ENCODE assay signal across 16 cellular contexts in the genomic region with DNA sequence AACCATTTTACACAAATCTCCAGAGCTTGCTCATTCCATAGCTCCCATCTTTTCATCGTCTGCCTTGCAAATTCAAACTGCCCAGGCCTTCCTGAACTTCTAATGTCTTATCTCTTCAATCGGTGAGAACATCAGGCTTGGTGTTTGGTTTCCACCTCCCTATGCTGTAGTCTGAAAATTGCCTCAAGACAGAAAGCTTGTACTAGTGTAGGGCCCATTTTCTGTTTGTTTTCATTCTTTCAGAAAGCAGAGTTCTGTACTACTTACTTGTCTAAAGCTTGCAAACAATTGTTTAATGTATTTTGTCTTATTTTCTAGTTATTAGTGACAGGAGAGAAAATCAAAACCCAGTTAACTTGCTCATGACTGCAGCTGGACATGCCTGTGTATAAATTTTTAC. TPM values are rescaled to one million over a fixed set of nuclear protein-coding genes. Genes with fewer than 3 reads are reported as not detected.
DNase-seq lines count a peak whose midpoint lies in the region; ATAC-seq, FAIRE-seq and TF ChIP-seq lines count a peak whose summit lies in the region.
"Had no signal": no experiment of that assay in that cellular context is flagged by ENCODE, and none has a peak within 500 bp of the region (broad histone marks: within the 10 kb centered on the region; RNA-seq: fewer than 3 reads in every experiment).

No MANE protein-coding gene starts in this region.

- WGBS in mesendoderm (ENCODE audit: extremely low coverage, insufficient coverage, low lambda C conversion rate) = no CpG with 5 or more reads among the region's 2 CpGs

- H2BK5ac ChIP-seq in mesendoderm (ENCODE audit: low read length) = no peak overlapping the region

- H2BK120ac ChIP-seq in mesendoderm (ENCODE audit: low read depth, low read length) = no peak overlapping the region

- H3K56ac ChIP-seq in mesendoderm (ENCODE audit: low read length) = no peak overlapping the region

- intact Hi-C loops in head of caudate nucleus (cut with DNase I) = no loop called here

- H3K4me1 ChIP-seq in mesendoderm (ENCODE audit: control insufficient read depth, low read depth, low read length) = no peaks in the 10 kb centered on the region
- H3K4me1 ChIP-seq: Caco-2 had no signal

- H3K18ac ChIP-seq in mesendoderm (ENCODE audit: low read length) = no peak overlapping the region

- no peaks in the 10 kb centered on the region for H3K36me3 ChIP-seq in mesendoderm (ENCODE audit: control insufficient read depth, insufficient read depth, low read length)
- H3K36me3 ChIP-seq: MG63 had no signal

- peak; percentile 65 for ATAC-seq in SK-N-SH treated with all-trans-retinoic acid at 6 μM for 48 hours
- ATAC-seq: GM23338 had no signal

- H3K79me1 ChIP-seq in mesendoderm (ENCODE audit: low read length) = no peaks in the 10 kb centered on the region

- peak overlapping the region; percentile 60 for H3K27ac ChIP-seq in 22Rv1
- no peak overlapping the region for H3K27ac ChIP-seq in mesendoderm (ENCODE audit: low read depth, low read length)

- H2BK15ac ChIP-seq in mesendoderm (replicated peaks; ENCODE audit: low read depth) = no peak overlapping the region

- H3K4ac ChIP-seq in mesendoderm (ENCODE audit: low read depth, low read length) = no peak overlapping the region

- H4K5ac ChIP-seq in mesendoderm (ENCODE audit: low read length) = no peak overlapping the region

- H3K23ac ChIP-seq in mesendoderm (ENCODE audit: low read length) = no peak overlapping the region

- H3K4me3 ChIP-seq in mesendoderm (ENCODE audit: low read length) = no peak overlapping the region
- H3K4me3 ChIP-seq: GM23338, MG63 had no signal

- no peak overlapping the region for H4K8ac ChIP-seq in mesendoderm (ENCODE audit: low read depth, low read length)

- DNase-seq in ELF-1 (ENCODE audit: low read depth, low spot score) (peak; percentile 14), mesendoderm (peak; percentile 19), COR-L47 (lab: John Stamatoyannopoulos, UW) (no peak), head of caudate nucleus (no peak), GDM1 (lab: John Stamatoyannopoulos, UW) (no peak), HTR-8/SVneo (ENCODE audit: insufficient read length, low spot score) (no peak)
- DNase-seq: Caco-2, MG63, NCI-H1092 treated with DMSO at 0.1 percent for 48 hours, NCI-H1694 treated with DMSO at 0.1 percent for 48 hours, NCI-H82 had no signal

- no peak overlapping the region for H3K4me2 ChIP-seq in mesendoderm (ENCODE audit: low read length)
- H3K4me2 ChIP-seq: GM23338 had no signal

- H3K9ac ChIP-seq in mesendoderm (ENCODE audit: low read length) = no peak overlapping the region

- no peaks in the 10 kb centered on the region for H3K27me3 ChIP-seq in mesendoderm (ENCODE audit: insufficient read depth, low read length, poor library complexity)
- H3K27me3 ChIP-seq: MG63 had no signal

- no peak for TF ChIP-seq CTCF in 22Rv1 (IDR thresholded peaks at IDR 0.05)

- no peak for FAIRE-seq in HTR-8/SVneo (lab: Jason Lieb, UNC)
- FAIRE-seq: A204.1 had no signal

- H3K79me2 ChIP-seq in mesendoderm (ENCODE audit: control insufficient read depth, insufficient read depth, low read length) = no peaks in the 10 kb centered on the region

- no peak overlapping the region for H2AK5ac ChIP-seq in mesendoderm (ENCODE audit: low read length)

TF ChIP-seq in SK-N-SH treated with all-trans-retinoic acid at 6 μM for 48 hours, 23 proteins besides CTCF, POLR2A, EP300 and RAD21 (continues in another document):
- TF ChIP-seq, protein P1, sequence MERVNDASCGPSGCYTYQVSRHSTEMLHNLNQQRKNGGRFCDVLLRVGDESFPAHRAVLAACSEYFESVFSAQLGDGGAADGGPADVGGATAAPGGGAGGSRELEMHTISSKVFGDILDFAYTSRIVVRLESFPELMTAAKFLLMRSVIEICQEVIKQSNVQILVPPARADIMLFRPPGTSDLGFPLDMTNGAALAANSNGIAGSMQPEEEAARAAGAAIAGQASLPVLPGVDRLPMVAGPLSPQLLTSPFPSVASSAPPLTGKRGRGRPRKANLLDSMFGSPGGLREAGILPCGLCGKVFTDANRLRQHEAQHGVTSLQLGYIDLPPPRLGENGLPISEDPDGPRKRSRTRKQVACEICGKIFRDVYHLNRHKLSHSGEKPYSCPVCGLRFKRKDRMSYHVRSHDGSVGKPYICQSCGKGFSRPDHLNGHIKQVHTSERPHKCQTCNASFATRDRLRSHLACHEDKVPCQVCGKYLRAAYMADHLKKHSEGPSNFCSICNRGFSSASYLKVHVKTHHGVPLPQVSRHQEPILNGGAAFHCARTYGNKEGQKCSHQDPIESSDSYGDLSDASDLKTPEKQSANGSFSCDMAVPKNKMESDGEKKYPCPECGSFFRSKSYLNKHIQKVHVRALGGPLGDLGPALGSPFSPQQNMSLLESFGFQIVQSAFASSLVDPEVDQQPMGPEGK (CRISPR knock-in tag; IDR thresholded peaks at IDR 0.05; ENCODE audit: borderline replicate concordance) = no peak
- no peak for TF ChIP-seq ZNF8 (CRISPR knock-in tag; IDR thresholded peaks at IDR 0.05)
- no peak for TF ChIP-seq ZFP3 (CRISPR knock-in tag; IDR thresholded peaks at IDR 0.05)
- no peak for TF ChIP-seq GLIS3 (CRISPR knock-in tag; IDR thresholded peaks at IDR 0.05)
- TF ChIP-seq, protein P2, sequence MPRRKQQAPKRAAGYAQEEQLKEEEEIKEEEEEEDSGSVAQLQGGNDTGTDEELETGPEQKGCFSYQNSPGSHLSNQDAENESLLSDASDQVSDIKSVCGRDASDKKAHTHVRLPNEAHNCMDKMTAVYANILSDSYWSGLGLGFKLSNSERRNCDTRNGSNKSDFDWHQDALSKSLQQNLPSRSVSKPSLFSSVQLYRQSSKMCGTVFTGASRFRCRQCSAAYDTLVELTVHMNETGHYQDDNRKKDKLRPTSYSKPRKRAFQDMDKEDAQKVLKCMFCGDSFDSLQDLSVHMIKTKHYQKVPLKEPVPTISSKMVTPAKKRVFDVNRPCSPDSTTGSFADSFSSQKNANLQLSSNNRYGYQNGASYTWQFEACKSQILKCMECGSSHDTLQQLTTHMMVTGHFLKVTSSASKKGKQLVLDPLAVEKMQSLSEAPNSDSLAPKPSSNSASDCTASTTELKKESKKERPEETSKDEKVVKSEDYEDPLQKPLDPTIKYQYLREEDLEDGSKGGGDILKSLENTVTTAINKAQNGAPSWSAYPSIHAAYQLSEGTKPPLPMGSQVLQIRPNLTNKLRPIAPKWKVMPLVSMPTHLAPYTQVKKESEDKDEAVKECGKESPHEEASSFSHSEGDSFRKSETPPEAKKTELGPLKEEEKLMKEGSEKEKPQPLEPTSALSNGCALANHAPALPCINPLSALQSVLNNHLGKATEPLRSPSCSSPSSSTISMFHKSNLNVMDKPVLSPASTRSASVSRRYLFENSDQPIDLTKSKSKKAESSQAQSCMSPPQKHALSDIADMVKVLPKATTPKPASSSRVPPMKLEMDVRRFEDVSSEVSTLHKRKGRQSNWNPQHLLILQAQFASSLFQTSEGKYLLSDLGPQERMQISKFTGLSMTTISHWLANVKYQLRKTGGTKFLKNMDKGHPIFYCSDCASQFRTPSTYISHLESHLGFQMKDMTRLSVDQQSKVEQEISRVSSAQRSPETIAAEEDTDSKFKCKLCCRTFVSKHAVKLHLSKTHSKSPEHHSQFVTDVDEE (CRISPR knock-in tag; IDR thresholded peaks at IDR 0.05) = no peak
- no peak for TF ChIP-seq ARNTL (CRISPR knock-in tag; IDR thresholded peaks at IDR 0.05; ENCODE audit: borderline replicate concordance, low read depth)
- no peak for TF ChIP-seq OSR1 (CRISPR knock-in tag; IDR thresholded peaks at IDR 0.05)
- no peak for TF ChIP-seq ZNF70 (CRISPR knock-in tag; IDR thresholded peaks at IDR 0.05)
- TF ChIP-seq, protein P3, sequence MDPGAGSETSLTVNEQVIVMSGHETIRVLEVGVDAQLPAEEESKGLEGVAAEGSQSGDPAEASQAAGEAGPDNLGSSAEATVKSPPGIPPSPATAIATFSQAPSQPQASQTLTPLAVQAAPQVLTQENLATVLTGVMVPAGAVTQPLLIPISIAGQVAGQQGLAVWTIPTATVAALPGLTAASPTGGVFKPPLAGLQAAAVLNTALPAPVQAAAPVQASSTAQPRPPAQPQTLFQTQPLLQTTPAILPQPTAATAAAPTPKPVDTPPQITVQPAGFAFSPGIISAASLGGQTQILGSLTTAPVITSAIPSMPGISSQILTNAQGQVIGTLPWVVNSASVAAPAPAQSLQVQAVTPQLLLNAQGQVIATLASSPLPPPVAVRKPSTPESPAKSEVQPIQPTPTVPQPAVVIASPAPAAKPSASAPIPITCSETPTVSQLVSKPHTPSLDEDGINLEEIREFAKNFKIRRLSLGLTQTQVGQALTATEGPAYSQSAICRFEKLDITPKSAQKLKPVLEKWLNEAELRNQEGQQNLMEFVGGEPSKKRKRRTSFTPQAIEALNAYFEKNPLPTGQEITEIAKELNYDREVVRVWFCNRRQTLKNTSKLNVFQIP (CRISPR knock-in tag; IDR thresholded peaks at IDR 0.05; ENCODE audit: borderline replicate concordance, low read depth) = no peak
- TF ChIP-seq TCF4 (CRISPR knock-in tag; IDR thresholded peaks at IDR 0.05; ENCODE audit: borderline replicate concordance) = no peak
- TF ChIP-seq, protein P4, sequence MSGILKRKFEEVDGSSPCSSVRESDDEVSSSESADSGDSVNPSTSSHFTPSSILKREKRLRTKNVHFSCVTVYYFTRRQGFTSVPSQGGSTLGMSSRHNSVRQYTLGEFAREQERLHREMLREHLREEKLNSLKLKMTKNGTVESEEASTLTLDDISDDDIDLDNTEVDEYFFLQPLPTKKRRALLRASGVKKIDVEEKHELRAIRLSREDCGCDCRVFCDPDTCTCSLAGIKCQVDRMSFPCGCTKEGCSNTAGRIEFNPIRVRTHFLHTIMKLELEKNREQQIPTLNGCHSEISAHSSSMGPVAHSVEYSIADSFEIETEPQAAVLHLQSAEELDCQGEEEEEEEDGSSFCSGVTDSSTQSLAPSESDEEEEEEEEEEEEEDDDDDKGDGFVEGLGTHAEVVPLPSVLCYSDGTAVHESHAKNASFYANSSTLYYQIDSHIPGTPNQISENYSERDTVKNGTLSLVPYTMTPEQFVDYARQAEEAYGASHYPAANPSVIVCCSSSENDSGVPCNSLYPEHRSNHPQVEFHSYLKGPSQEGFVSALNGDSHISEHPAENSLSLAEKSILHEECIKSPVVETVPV (CRISPR knock-in tag; IDR thresholded peaks at IDR 0.05) = no peak
- TF ChIP-seq PPARA (CRISPR knock-in tag; IDR thresholded peaks at IDR 0.05; ENCODE audit: borderline replicate concordance) = no peak
- TF ChIP-seq, protein P5, sequence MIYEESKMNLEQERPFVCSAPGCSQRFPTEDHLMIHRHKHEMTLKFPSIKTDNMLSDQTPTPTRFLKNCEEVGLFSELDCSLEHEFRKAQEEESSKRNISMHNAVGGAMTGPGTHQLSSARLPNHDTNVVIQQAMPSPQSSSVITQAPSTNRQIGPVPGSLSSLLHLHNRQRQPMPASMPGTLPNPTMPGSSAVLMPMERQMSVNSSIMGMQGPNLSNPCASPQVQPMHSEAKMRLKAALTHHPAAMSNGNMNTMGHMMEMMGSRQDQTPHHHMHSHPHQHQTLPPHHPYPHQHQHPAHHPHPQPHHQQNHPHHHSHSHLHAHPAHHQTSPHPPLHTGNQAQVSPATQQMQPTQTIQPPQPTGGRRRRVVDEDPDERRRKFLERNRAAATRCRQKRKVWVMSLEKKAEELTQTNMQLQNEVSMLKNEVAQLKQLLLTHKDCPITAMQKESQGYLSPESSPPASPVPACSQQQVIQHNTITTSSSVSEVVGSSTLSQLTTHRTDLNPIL (CRISPR knock-in tag; IDR thresholded peaks at IDR 0.05; ENCODE audit: low read depth) = no peak

RNA-seq across cellular contexts. Expression of a gene that starts 16.8 kb away (rescaled TPM):
- polyA plus RNA-seq in mesendoderm (2013, experiment 1 of 2) = 12.0 TPM
- 12.3 TPM for polyA plus RNA-seq in mesendoderm (2013, experiment 2 of 2)
- polyA plus RNA-seq: CD14-positive monocyte had no signal

Comparison
In these comparisons a context has a peak if more than half of its experiments do, and no peak if none do; other contexts are left out.
1. DNase-seq: peak in ELF-1 (single experiment) and mesendoderm (single experiment); none in COR-L47 (single experiment), head of caudate nucleus (0 of 42), GDM1 (single experiment) and HTR-8/SVneo (single experiment).